In genomic region chr17:3660311-3660891, GRCh38 we compare ENCODE assay signal across 13 cellular contexts. TPM values are rescaled to one million over a fixed set of nuclear protein-coding genes. Genes with fewer than 3 reads are reported as not detected.
DNase-seq lines count a peak whose midpoint lies in the region; ATAC-seq and TF ChIP-seq lines count a peak whose summit lies in the region.
"Had no signal": no experiment of that assay in that cellular context is flagged by ENCODE, and none has a peak within 500 bp of the region (broad histone marks: within the 10 kb centered on the region; RNA-seq: fewer than 3 reads in every experiment).

No MANE protein-coding gene starts in this region.

- no peak overlapping the region for H2BK15ac ChIP-seq in neuronal stem cell (ENCODE audit: low read length)

- H3K79me1 ChIP-seq in neuronal stem cell (ENCODE audit: low read depth, low read length), result no peaks in the 10 kb centered on the region

- no peaks in the 10 kb centered on the region for H3K4me1 Mint-ChIP-seq in activated naive CD4-positive, alpha-beta T cell treated with anti-CD3 and anti-CD28 coated beads, Interleukin-2, amount 10 ng/mL, durations not matched to agents 7 days and 5 days

- POLR2A ChIA-PET in PC-9 (lab: Charles Lee; ENCODE audit: unreplicated experiment), result no interaction called here

- TF ChIP-seq CTCF in cardiac muscle cell (IDR thresholded peaks at IDR 0.05; ENCODE audit: low read depth, low read length), result no peak
- TF ChIP-seq CTCF in upper lobe of right lung (IDR thresholded peaks at IDR 0.05), result no peak
- TF ChIP-seq CTCF in PC-9 (conservative IDR thresholded peaks at IDR 0.05), result no peak

- H3K4me3 Mint-ChIP-seq in activated naive CD4-positive, alpha-beta T cell treated with anti-CD3 and anti-CD28 coated beads, Interleukin-2, amount 10 ng/mL, durations not matched to agents 7 days and 5 days, result no peak overlapping the region
- H3K4me3 Mint-ChIP-seq: activated CD8-positive, alpha-beta T cell treated with anti-CD3 and anti-CD28 coated beads, Interleukin-2, amount 10 ng/mL, durations not matched to agents 7 days and 5 days; nephron; T-helper 2 cell treated with Interferon-gamma antibody and Interleukin-4, amounts not matched to agents 5 μg/mL and 100 μg/mL, for 36 hours had no signal

- intact Hi-C loops in upper lobe of right lung (cut with DNase I), result no loop called here
- intact Hi-C loops in PC-9 (cut with micrococcal nuclease; ENCODE audit: unreplicated experiment), result no loop called here

- DNase-seq in cardiac muscle cell (ENCODE audit: low read depth in 1 of 2, low spot score in 1 of 2) (peak in 1 of 2 donors; percentile 56), neuronal stem cell (ENCODE audit: low spot score) (no peak), upper lobe of right lung (no peak), NCI-H774 (lab: John Stamatoyannopoulos, UW) (no peak), PC-9 (no peak), glomerular visceral epithelial cell (ENCODE audit: extremely low spot score) (no peak)
- DNase-seq in activated naive CD4-positive, alpha-beta T cell treated with anti-CD3 and anti-CD28 coated beads, Interleukin-2, amount 10 ng/mL, durations not matched to agents 7 days and 5 days, result no peak
- DNase-seq: activated CD8-positive, alpha-beta T cell treated with anti-CD3 and anti-CD28 coated beads, Interleukin-2, amount 10 ng/mL, durations not matched to agents 7 days and 5 days; activated naive CD4-positive, alpha-beta T cell treated with anti-CD3 and anti-CD28 coated beads, Interleukin-2, amount 50 U/mL, for 16 hours; NCI-H1436 had no signal

- no peak overlapping the region for H4K91ac ChIP-seq in neuronal stem cell (ENCODE audit: low read depth, low read length, poor library complexity)

- no peak overlapping the region for H3K4ac ChIP-seq in neuronal stem cell (ENCODE audit: low read length)

- 0 out of 2 replicates have a peak, but pooled peaks cover 7% of the 10 kb centered on the region for H3K79me2 ChIP-seq in PC-9 (ENCODE audit: low read depth)

- peaks cover 14% of the 10 kb centered on the region; the same call in 1 of the 2 replicates for H3F3A ChIP-seq in PC-9 (ENCODE audit: insufficient read depth, low read depth)

- peak overlapping the region; percentile 2 for H3K9ac ChIP-seq in neuronal stem cell (ENCODE audit: low read depth, low read length, poor library complexity)

- H3K36me3 ChIP-seq in cardiac muscle cell, result peaks cover 6% of the 10 kb centered on the region
- H3K36me3 ChIP-seq in neuronal stem cell (replicated peaks in 1 of 2; ENCODE audit: control insufficient read depth in 2 of 2, insufficient read depth in 2 of 2, low read length in 2 of 2), result peaks cover 15 to 47% of the 10 kb centered on the region in 2 donors
- H3K36me3 ChIP-seq in upper lobe of right lung, result peaks cover 22% of the 10 kb centered on the region
- H3K36me3 ChIP-seq in PC-9 (ENCODE audit: low read depth), result no peaks in the 10 kb centered on the region

- H2AK5ac ChIP-seq in neuronal stem cell (ENCODE audit: low read depth, low read length), result no peak overlapping the region

- H3K4me1 ChIP-seq in cardiac muscle cell (ENCODE audit: low read depth) (peaks cover 23% of the 10 kb centered on the region), neuronal stem cell (ENCODE audit: control insufficient read depth in 2 of 2, insufficient read depth in 1 of 2, low read depth in 1 of 2, low read length in 2 of 2) (peaks cover 0 to 9% of the 10 kb centered on the region in 2 donors), upper lobe of right lung (peaks cover 10% of the 10 kb centered on the region), PC-9 (replicated peaks; ENCODE audit: insufficient read depth) (peaks cover 11% of the 10 kb centered on the region)

- no TSS peak for BruUV-seq in PC-9 (replicated peaks; lab: Mats Ljungman, UMichigan)

- no peak overlapping the region for H3K14ac ChIP-seq in neuronal stem cell (ENCODE audit: low read length)

- no peak overlapping the region for H2BK12ac ChIP-seq in neuronal stem cell (ENCODE audit: low read length)

- peak overlapping the region; percentile 83 for H3K27ac ChIP-seq in angular gyrus (ENCODE audit: low read depth, low read length)
- peak overlapping the region; percentile 88 for H3K27ac ChIP-seq in cardiac muscle cell
- no peak overlapping the region for H3K27ac ChIP-seq in neuronal stem cell (replicated peaks; ENCODE audit: low read length)
- H3K27ac ChIP-seq in upper lobe of right lung, result peak overlapping the region; percentile 55
- no peak overlapping the region for H3K27ac ChIP-seq in PC-9

- ATAC-seq in upper lobe of right lung, result no peak
- ATAC-seq: activated CD8-positive, alpha-beta T cell treated with anti-CD3 and anti-CD28 coated beads, Interleukin-2, amount 10 ng/mL, durations not matched to agents 7 days and 5 days had no signal

- H3K9me2 ChIP-seq in PC-9 (ENCODE audit: insufficient read depth), result no peaks in the 10 kb centered on the region

- H3K4me3 ChIP-seq in cardiac muscle cell (no peak overlapping the region), neuronal stem cell (ENCODE audit: low read length in 2 of 2) (no peak overlapping the region), upper lobe of right lung (no peak overlapping the region), PC-9 (no peak overlapping the region)

- no peaks in the 10 kb centered on the region for H3K27me3 Mint-ChIP-seq in activated naive CD4-positive, alpha-beta T cell treated with anti-CD3 and anti-CD28 coated beads, Interleukin-2, amount 10 ng/mL, durations not matched to agents 7 days and 5 days

- H2BK5ac ChIP-seq in neuronal stem cell (ENCODE audit: low read length), result peak overlapping the region; percentile 24

- CTCF ChIA-PET in activated naive CD4-positive, alpha-beta T cell treated with anti-CD3 and anti-CD28 coated beads, Interleukin-2, amount 10 ng/mL, durations not matched to agents 7 days and 5 days (lab: Charles Lee), result no interaction called here
- CTCF ChIA-PET in PC-9 (lab: Charles Lee), result no interaction called here

- H3K27ac Mint-ChIP-seq in activated naive CD4-positive, alpha-beta T cell treated with anti-CD3 and anti-CD28 coated beads, Interleukin-2, amount 10 ng/mL, durations not matched to agents 7 days and 5 days, result no peak overlapping the region
- H3K27ac Mint-ChIP-seq: activated CD8-positive, alpha-beta T cell treated with anti-CD3 and anti-CD28 coated beads, Interleukin-2, amount 10 ng/mL, durations not matched to agents 7 days and 5 days; T-helper 2 cell treated with Interferon-gamma antibody and Interleukin-4, amounts not matched to agents 5 μg/mL and 100 μg/mL, for 36 hours had no signal

- no peak overlapping the region for H2AFZ ChIP-seq in neuronal stem cell (ENCODE audit: low read length)
- H2AFZ ChIP-seq in PC-9, result no peak overlapping the region

- H4K20me1 ChIP-seq in PC-9 (ENCODE audit: insufficient read depth), result peaks cover 13% of the 10 kb centered on the region; the same call in 1 of the 2 replicates

- no peaks in the 10 kb centered on the region for H3K9me3 Mint-ChIP-seq in activated naive CD4-positive, alpha-beta T cell treated with anti-CD3 and anti-CD28 coated beads, Interleukin-2, amount 10 ng/mL, durations not matched to agents 7 days and 5 days
- H3K9me3 Mint-ChIP-seq: nephron; T-helper 2 cell treated with Interferon-gamma antibody and Interleukin-4, amounts not matched to agents 5 μg/mL and 100 μg/mL, for 36 hours had no signal

- no peaks in the 10 kb centered on the region for H3K9me3 ChIP-seq in cardiac muscle cell (ENCODE audit: low read depth)
- H3K9me3 ChIP-seq in neuronal stem cell (replicated peaks in 1 of 2; ENCODE audit: control insufficient read depth in 2 of 2, insufficient read depth in 1 of 2, low read depth in 1 of 2, low read length in 2 of 2), result no peaks in the 10 kb centered on the region
- H3K9me3 ChIP-seq in upper lobe of right lung, result no peaks in the 10 kb centered on the region
- H3K9me3 ChIP-seq in PC-9 (ENCODE audit: insufficient read depth, low read depth), result no peaks in the 10 kb centered on the region

- peak overlapping the region; percentile 25 for H3K23ac ChIP-seq in neuronal stem cell (ENCODE audit: low read depth, low read length, poor library complexity)

- H3K4me2 ChIP-seq in neuronal stem cell (ENCODE audit: insufficient read depth, low read length, poor library complexity, severe bottlenecking) (no peak overlapping the region), PC-9 (no peak overlapping the region)

- WGBS in neuronal stem cell (ENCODE audit: extremely low coverage in 2 of 2, insufficient read length in 2 of 2, insufficient replicate concordance in 1 of 2), 2 donors, result no CpG with 5 or more reads among the region's 23 CpGs

- no peak overlapping the region for H2BK120ac ChIP-seq in neuronal stem cell (ENCODE audit: low read depth, low read length)

- H3K18ac ChIP-seq in neuronal stem cell (ENCODE audit: low read length), result no peak overlapping the region

- H4K8ac ChIP-seq in neuronal stem cell (ENCODE audit: low read depth, low read length), result no peak overlapping the region

- H3K36me3 Mint-ChIP-seq in activated naive CD4-positive, alpha-beta T cell treated with anti-CD3 and anti-CD28 coated beads, Interleukin-2, amount 10 ng/mL, durations not matched to agents 7 days and 5 days, result peaks cover 2% of the 10 kb centered on the region

- no peaks in the 10 kb centered on the region for H3K27me3 ChIP-seq in cardiac muscle cell
- H3K27me3 ChIP-seq in neuronal stem cell (ENCODE audit: control insufficient read depth in 3 of 3, insufficient read depth in 3 of 3, low read depth in 1 of 3, low read length in 3 of 3), result no peaks in the 10 kb centered on the region
- H3K27me3 ChIP-seq in upper lobe of right lung, result no peaks in the 10 kb centered on the region
- no peaks in the 10 kb centered on the region for H3K27me3 ChIP-seq in PC-9 (ENCODE audit: insufficient read depth, low read depth)

RNA-seq across cellular contexts. Expression of gene TAX1BP3, which starts 8.0 kb away (rescaled TPM):
- total RNA-seq in cardiac muscle cell, result 141 and 232 TPM in 2 replicates
- polyA plus RNA-seq in cardiac muscle cell, result 155 and 286 TPM in 2 replicates
- polyA plus RNA-seq in neuronal stem cell (2013, experiment 1 of 2), result 39.2 TPM
- 37.4 TPM for polyA plus RNA-seq in neuronal stem cell (2013, experiment 2 of 2)
- total RNA-seq in upper lobe of right lung, result 108 TPM
- total RNA-seq in PC-9 (2021), result 147 and 168 TPM in 2 replicates

RNA-seq across cellular contexts. Expression of gene EMC6, which starts 8.2 kb away (rescaled TPM):
- 56.0 and 91.8 TPM in 2 replicates for total RNA-seq in cardiac muscle cell
- polyA plus RNA-seq in cardiac muscle cell, result 154 and 165 TPM in 2 replicates
- 122 TPM for polyA plus RNA-seq in neuronal stem cell (2013, experiment 1 of 2)
- polyA plus RNA-seq in neuronal stem cell (2013, experiment 2 of 2), result 117 TPM
- total RNA-seq in upper lobe of right lung, result 28.6 TPM
- total RNA-seq in PC-9 (2021), result 89.6 and 89.9 TPM in 2 replicates

RNA-seq across cellular contexts. Expression of gene CTNS, which starts 23.8 kb away (rescaled TPM):
- total RNA-seq in cardiac muscle cell (17.0 and 21.1 TPM in 2 replicates), upper lobe of right lung (23.3 TPM), PC-9 (2021) (12.5 and 20.0 TPM in 2 replicates)
- 13.5 and 17.8 TPM in 2 replicates for polyA plus RNA-seq in cardiac muscle cell
- polyA plus RNA-seq in neuronal stem cell (2013, experiment 1 of 2), result 12.5 TPM
- polyA plus RNA-seq in neuronal stem cell (2013, experiment 2 of 2), result 12.7 TPM

RNA-seq across cellular contexts. Expression of gene SHPK, which starts 24.4 kb away (rescaled TPM):
- total RNA-seq in cardiac muscle cell (6.1 and 8.8 TPM in 2 replicates), upper lobe of right lung (10.4 TPM), PC-9 (2021) (19.8 and 21.4 TPM in 2 replicates)
- 3.6 and 5.0 TPM in 2 replicates for polyA plus RNA-seq in cardiac muscle cell
- polyA plus RNA-seq in neuronal stem cell (2013, experiment 1 of 2), result 13.9 TPM
- polyA plus RNA-seq in neuronal stem cell (2013, experiment 2 of 2), result 14.1 TPM

RNA-seq across cellular contexts. Expression of gene P2RX5, which starts 35.6 kb away (rescaled TPM):
- 0.09 and 0.46 TPM in 2 replicates for total RNA-seq in cardiac muscle cell
- 0.46 TPM in 1 of 2 replicates, not detected in the other for polyA plus RNA-seq in cardiac muscle cell
- polyA plus RNA-seq in neuronal stem cell (2013, experiment 1 of 2), result 0.31 TPM
- 0.43 TPM for polyA plus RNA-seq in neuronal stem cell (2013, experiment 2 of 2)
- total RNA-seq in upper lobe of right lung, result 1.6 TPM
- total RNA-seq in PC-9 (2021), result 15.0 and 18.3 TPM in 2 replicates

Comparison
In these comparisons a context has a peak if more than half of its experiments do, and no peak if none do; other contexts are left out.
1. H3K27ac ChIP-seq: peak in angular gyrus (single experiment), cardiac muscle cell (single experiment) and upper lobe of right lung (single experiment); none in neuronal stem cell (single experiment) and PC-9 (single experiment).